In the genomic region with DNA sequence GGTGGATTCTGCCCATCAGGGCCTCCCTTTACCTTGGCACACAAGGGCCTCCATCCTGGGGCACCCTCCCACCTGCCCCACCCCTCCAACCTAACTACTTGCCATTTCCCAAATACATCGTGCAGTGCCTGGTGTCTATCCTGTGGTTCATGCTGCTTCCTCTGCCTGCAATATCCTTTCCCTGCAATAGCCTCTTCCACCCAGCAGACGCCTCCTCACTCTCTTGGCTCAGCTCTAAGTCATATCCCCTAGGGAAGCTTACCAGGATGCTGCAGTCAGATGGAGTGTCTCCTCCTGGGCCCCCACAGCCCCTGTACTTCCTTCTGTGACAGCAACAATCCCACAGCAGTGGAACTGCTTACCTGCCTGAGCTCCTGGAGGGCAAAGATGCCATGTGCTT, we compare ENCODE assay signal across 15 cellular contexts. TPM values are rescaled to one million over a fixed set of nuclear protein-coding genes. Genes with fewer than 3 reads are reported as not detected.
DNase-seq lines count a peak whose midpoint lies in the region; ATAC-seq and TF ChIP-seq lines count a peak whose summit lies in the region.
"Had no signal": no experiment of that assay in that cellular context is flagged by ENCODE, and none has a peak within 500 bp of the region (broad histone marks: within the 10 kb centered on the region; RNA-seq: fewer than 3 reads in every experiment).

No MANE protein-coding gene starts in this region.

- 43 to 48% methylated on average over 2 of the region's 2 CpGs for WGBS in heart right ventricle, 2 donors

- peak in 6 of 8 donors; percentile 40 to 90 (median 61) for ATAC-seq in heart right ventricle
- no peak for ATAC-seq in GM18907 (IDR thresholded peaks at IDR 0.05; ENCODE audit: unreplicated experiment)
- ATAC-seq: activated CD4-positive, alpha-beta T cell treated with anti-CD3 and anti-CD28 coated beads for 36 hours; left lung had no signal

- peak in 1 of 9 donors; percentile 20 for TF ChIP-seq CTCF in heart right ventricle (IDR thresholded peaks at IDR 0.05)
- TF ChIP-seq CTCF in vagina (IDR thresholded peaks at IDR 0.05), result no peak

- H3K27ac ChIP-seq in heart right ventricle, result peak overlapping the region in 5 of 10 donors; percentile 21 to 59 (median 34)
- no peak overlapping the region for H3K27ac ChIP-seq in vagina
- H3K27ac ChIP-seq: left lung, thoracic aorta had no signal

- H3K4me3 ChIP-seq in heart right ventricle (peak overlapping the region in 1 of 10 donors; percentile 9), vagina (no peak overlapping the region)
- H3K4me3 ChIP-seq: left lung, thoracic aorta had no signal

- DNase-seq in heart right ventricle (peak in 1 of 2 donors; percentile 22), cardiac septum (ENCODE audit: low spot score) (no peak), RKO (ENCODE audit: low spot score) (peak; percentile 24), iPS-NIHi7 (ENCODE audit: extremely low spot score) (peak; percentile 40), vagina (ENCODE audit: extremely low spot score in 2 of 2) (peak; percentile 61 to 77), NCI-H1930 (lab: John Stamatoyannopoulos, UW) (no peak)
- DNase-seq in activated CD4-positive, alpha-beta T cell treated with anti-CD3 and anti-CD28 coated beads for 4 hours, result no peak
- DNase-seq: activated CD4-positive, alpha-beta T cell treated with anti-CD3 and anti-CD28 coated beads for 36 hours; activated gamma-delta T cell treated with Interleukin-2 at 50 U/mL for 16 hours; GF-D8; left lung; SIG-M5 had no signal

- intact Hi-C loops in heart right ventricle (cut with DNase I) (no loop called here), cardiac septum (cut with DNase I) (no loop called here), vagina (cut with DNase I) (no loop called here)

- H3K27me3 ChIP-seq in heart right ventricle (peaks cover 0 to 5% (median 0%) of the 10 kb centered on the region in 7 donors), vagina (no peaks in the 10 kb centered on the region)
- H3K27me3 ChIP-seq: left lung had no signal

- H3K36me3 ChIP-seq in heart right ventricle (no peaks in the 10 kb centered on the region), vagina (no peaks in the 10 kb centered on the region)
- H3K36me3 ChIP-seq: left lung, thoracic aorta had no signal

- TF ChIP-seq POLR2A in vagina (IDR thresholded peaks at IDR 0.05), result no peak

- H3K4me1 ChIP-seq in heart right ventricle (peaks cover 0 to 15% (median 9%) of the 10 kb centered on the region in 9 donors), vagina (no peaks in the 10 kb centered on the region)
- H3K4me1 ChIP-seq: left lung had no signal

- H3K9me3 ChIP-seq in heart right ventricle, result no peaks in the 10 kb centered on the region
- H3K9me3 ChIP-seq in vagina, result no peaks in the 10 kb centered on the region
- H3K9me3 ChIP-seq: thoracic aorta had no signal

RNA-seq across cellular contexts. Expression of gene CCDC182, which starts 36.7 kb away (rescaled TPM):
- not detected for total RNA-seq in heart right ventricle
- polyA plus RNA-seq in heart right ventricle, result not detected
- not detected for total RNA-seq in cardiac septum
- total RNA-seq in vagina, result not detected
- total RNA-seq: activated CD4-positive, alpha-beta T cell treated with anti-CD3 and anti-CD28 coated beads for 36 hours; cerebellum; left lung; thoracic aorta had no signal

Comparison
In these comparisons a context has a peak if more than half of its experiments do, and no peak if none do; other contexts are left out.
1. DNase-seq: peak in RKO (single experiment), iPS-NIHi7 (single experiment) and vagina (2 of 2); none in cardiac septum (single experiment), activated CD4-positive, alpha-beta T cell treated with anti-CD3 and anti-CD28 coated beads for 4 hours (0 of 2) and NCI-H1930 (0 of 2).